27 cellular contexts compared by ENCODE assay signal in the genomic region with DNA sequence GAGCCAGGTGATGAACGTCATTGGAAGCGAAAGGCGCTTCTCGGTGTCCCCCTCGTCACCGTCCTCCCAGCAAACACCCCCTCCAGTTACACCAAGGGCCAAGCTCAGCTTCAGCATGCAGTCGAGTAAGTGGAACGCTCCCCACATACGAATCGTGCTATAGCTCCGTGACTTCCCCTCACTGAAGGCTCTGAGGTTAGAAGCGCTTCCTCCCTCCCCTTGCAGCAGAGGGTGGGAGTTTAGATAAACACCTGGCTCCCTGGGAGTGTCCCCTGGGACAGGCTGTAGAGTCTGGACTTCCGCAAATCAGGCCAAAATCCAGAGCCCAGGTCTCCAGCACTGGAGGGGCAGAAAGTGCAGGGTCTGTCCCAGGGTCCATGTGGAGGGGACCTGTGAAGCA.
"Had no signal": no experiment of that assay in that cellular context is flagged by ENCODE, and none has a peak within 500 bp of the region (broad histone marks: within the 10 kb centered on the region; RNA-seq: fewer than 3 reads in every experiment).

No MANE protein-coding gene starts in this region.

- H3K36me3 Mint-ChIP-seq: naive thymus-derived CD8-positive, alpha-beta T cell had no signal

- H3K4me1 Mint-ChIP-seq: naive thymus-derived CD8-positive, alpha-beta T cell; neural crest cell; stimulated activated naive CD8-positive, alpha-beta T cell treated with anti-CD3 and anti-CD28 coated beads, Interleukin-15, amount 100 ng/mL, for 72 hours had no signal

- H3K27me3 ChIP-seq: pancreas, tibial nerve, uterus had no signal

- DNase-seq: islet precursor cell; kidney glomerular epithelial cell; left cardiac atrium; lower lobe of right lung; mammary epithelial cell; mesenchymal stem cell; nucleus accumbens; pancreas; retina; right cardiac atrium; stimulated activated CD4-positive, alpha-beta T cell treated with anti-CD3 and anti-CD28 coated beads, Interleukin-12 subunit alpha, Interleukin-12 subunit beta, amount 100 ng/mL, for 4 hours; stimulated activated CD4-positive, alpha-beta T cell treated with anti-CD3 and anti-CD28 coated beads, Interleukin-15, amount 100 ng/mL, for 24 hours; stimulated activated CD4-positive, alpha-beta T cell treated with anti-CD3 and anti-CD28 coated beads, Interleukin-2, amount 100 ng/mL, for 24 hours; stimulated activated CD4-positive, alpha-beta T cell treated with anti-CD3 and anti-CD28 coated beads, Interleukin-4, amount 100 ng/mL, for 1 hour; stimulated activated naive CD4-positive, alpha-beta T cell treated with Interleukin-2 at 50 U/mL for 16 hours; stimulated activated naive CD8-positive, alpha-beta T cell treated with anti-CD3 and anti-CD28 coated beads, Interleukin-15, amount 100 ng/mL, for 72 hours; substantia nigra; uterus had no signal

- H3K4me1 ChIP-seq: lower lobe of right lung, pancreas, prostate gland, tibial nerve, uterus had no signal

- H3K27ac Mint-ChIP-seq: naive thymus-derived CD8-positive, alpha-beta T cell; nephron; stimulated activated naive CD8-positive, alpha-beta T cell treated with anti-CD3 and anti-CD28 coated beads, Interleukin-15, amount 100 ng/mL, for 72 hours; type B pancreatic cell had no signal

- H3K9me3 Mint-ChIP-seq: naive thymus-derived CD8-positive, alpha-beta T cell; stimulated activated naive CD8-positive, alpha-beta T cell treated with anti-CD3 and anti-CD28 coated beads, Interleukin-15, amount 100 ng/mL, for 72 hours; type B pancreatic cell had no signal

- H3K4me3 Mint-ChIP-seq: naive thymus-derived CD8-positive, alpha-beta T cell; nephron; neural crest cell; stimulated activated naive CD8-positive, alpha-beta T cell treated with anti-CD3 and anti-CD28 coated beads, Interleukin-15, amount 100 ng/mL, for 72 hours; type B pancreatic cell had no signal

- H3K9me3 ChIP-seq: lower lobe of right lung, pancreas, prostate gland, tibial nerve, uterus had no signal

- H3K27me3 Mint-ChIP-seq: stimulated activated naive CD8-positive, alpha-beta T cell treated with anti-CD3 and anti-CD28 coated beads, Interleukin-15, amount 100 ng/mL, for 72 hours; type B pancreatic cell had no signal

- ATAC-seq: left cardiac atrium; left lobe of liver; lower lobe of right lung; naive thymus-derived CD8-positive, alpha-beta T cell; pancreas; right cardiac atrium; sciatic nerve; stimulated activated naive CD8-positive, alpha-beta T cell treated with anti-CD3 and anti-CD28 coated beads, Interleukin-15, amount 100 ng/mL, for 72 hours had no signal

- H3K36me3 ChIP-seq: uterus had no signal

- H3K4me3 ChIP-seq: lower lobe of right lung, pancreas, prostate gland, skin epidermis, tibial nerve, uterus had no signal

- H3K27ac ChIP-seq: lower lobe of right lung, pancreas, prostate gland, skin epidermis, tibial nerve, uterus had no signal
